8 cellular contexts compared by ENCODE assay signal in genomic region chr22:36350751-36351594, GRCh38. TPM values are rescaled to one million over a fixed set of nuclear protein-coding genes. Genes with fewer than 3 reads are reported as not detected.
DNase-seq lines count a peak whose midpoint lies in the region; ATAC-seq and TF ChIP-seq lines count a peak whose summit lies in the region.

No MANE protein-coding gene starts in this region.

- H3K9me3 Mint-ChIP-seq in stimulated activated naive CD8-positive, alpha-beta T cell treated with anti-CD3 and anti-CD28 coated beads, Interleukin-15, amount 100 ng/mL, for 72 hours: no peaks in the 10 kb centered on the region

- DNase-seq in HT1080 (ENCODE audit: low read depth): peak; percentile 84
- DNase-seq in adrenal gland: peak in 5 of 7 donors; percentile 58 to 72 (median 67)
- DNase-seq in kidney epithelial cell (ENCODE audit: low read depth): peak; percentile 58
- DNase-seq in stimulated activated naive CD8-positive, alpha-beta T cell treated with anti-CD3 and anti-CD28 coated beads, Interleukin-15, amount 100 ng/mL, for 72 hours: peak in 1 of 2 donors; percentile 36
- DNase-seq in GM10248 (ENCODE audit: extremely low spot score): no peak
- no peak for DNase-seq in NCI-H146 (lab: John Stamatoyannopoulos, UW)
- no peak for DNase-seq in activated gamma-delta T cell (lab: John Stamatoyannopoulos, UW)
- no peak for DNase-seq in erythroblast (lab: John Stamatoyannopoulos, UW)

- H3K4me3 ChIP-seq in adrenal gland (no peak overlapping the region), kidney epithelial cell (ENCODE audit: low read depth, low read length) (no peak overlapping the region)

- 18 to 32% (median 20%) methylated on average over 8 to 14 of the region's 14 CpGs for WGBS in adrenal gland, 4 donors

- peak overlapping the region; percentile 81 to 91 for H3K27ac Mint-ChIP-seq in stimulated activated naive CD8-positive, alpha-beta T cell treated with anti-CD3 and anti-CD28 coated beads, Interleukin-15, amount 100 ng/mL, for 72 hours

- H3K27me3 ChIP-seq in adrenal gland (no peaks in the 10 kb centered on the region), kidney epithelial cell (ENCODE audit: control insufficient read depth, insufficient read depth, low read length) (no peaks in the 10 kb centered on the region)

- no peaks in the 10 kb centered on the region for H3K27me3 Mint-ChIP-seq in stimulated activated naive CD8-positive, alpha-beta T cell treated with anti-CD3 and anti-CD28 coated beads, Interleukin-15, amount 100 ng/mL, for 72 hours

- TF ChIP-seq CTCF in adrenal gland (IDR thresholded peaks at IDR 0.05) (peak in 2 of 6 experiments; percentile 11 to 21), kidney epithelial cell (IDR thresholded peaks at IDR 0.05; ENCODE audit: insufficient read depth, low read length, poor library complexity, severe bottlenecking) (peak; percentile 35), GM10248 (IDR thresholded peaks at IDR 0.05; ENCODE audit: control extremely low read depth, extremely low read depth, low read depth, missing control alignments) (no peak)

- CTCF ChIA-PET in GM10248 (lab: Yijun Ruan, JAX): interaction anchor here (1.2 kb wide), 1 partner anchor 11 kb away, joined by 4 read pairs; no protein-coding TSS in a partner anchor

- peaks cover 55 to 74% of the 10 kb centered on the region in 2 donors for H3K4me1 ChIP-seq in adrenal gland (replicated peaks in 1 of 2)

- H3K27ac ChIP-seq in adrenal gland: peak overlapping the region; percentile 75 to 98 (median 87)

- H3K36me3 ChIP-seq in adrenal gland (replicated peaks in 1 of 2): peaks cover 0 to 20% of the 10 kb centered on the region in 2 donors
- peaks cover 2% of the 10 kb centered on the region for H3K36me3 ChIP-seq in kidney epithelial cell (ENCODE audit: control insufficient read depth, insufficient read depth, low read length)

- H3K4me1 Mint-ChIP-seq in stimulated activated naive CD8-positive, alpha-beta T cell treated with anti-CD3 and anti-CD28 coated beads, Interleukin-15, amount 100 ng/mL, for 72 hours: peaks cover 94% of the 10 kb centered on the region

- TF ChIP-seq POLR2A in adrenal gland (IDR thresholded peaks at IDR 0.05) (peak in 1 of 2 donors; percentile 16), erythroblast (IDR thresholded peaks at IDR 0.05; ENCODE audit: low read length) (no peak)

- ATAC-seq in stimulated activated naive CD8-positive, alpha-beta T cell treated with anti-CD3 and anti-CD28 coated beads, Interleukin-15, amount 100 ng/mL, for 72 hours: peak; percentile 42

- intact Hi-C loops in adrenal gland (cut with DNase I): no loop called here

- H3K4me3 Mint-ChIP-seq in stimulated activated naive CD8-positive, alpha-beta T cell treated with anti-CD3 and anti-CD28 coated beads, Interleukin-15, amount 100 ng/mL, for 72 hours: peak overlapping the region; percentile 58 to 69

- H3K9me3 ChIP-seq in adrenal gland (replicated peaks in 1 of 3): no peaks in the 10 kb centered on the region

- POLR2A ChIA-PET in GM10248 (lab: Yijun Ruan, JAX): no interaction called here

RNA-seq across cellular contexts. Expression of gene MYH9, which starts 36.8 kb away (rescaled TPM):
- total RNA-seq in HT1080 (2014; rRNA removed; shearing (Covaris generic)): 277 and 308 TPM in 2 replicates
- 165 and 169 TPM in 2 replicates for polyA plus RNA-seq in HT1080 (2015; cell fraction: cytosol; rRNA removed)
- 579 and 585 TPM in 2 replicates for polyA plus RNA-seq in HT1080 (2015; cell fraction: nucleus; rRNA removed)
- 100 to 1,000 TPM; 294 to 427 (median 369) TPM for total RNA-seq in adrenal gland
- polyA plus RNA-seq in adrenal gland: 100 to 1,000 TPM in 2 of 3 donors, 10 to 100 TPM in 1; 96.2 to 164 (median 133) TPM
- 1,580 and 1,647 TPM in 2 replicates for total RNA-seq in kidney epithelial cell

Comparison
In these comparisons a context has a peak if more than half of its experiments do, and no peak if none do; other contexts are left out.
1. DNase-seq: peak in HT1080 (single experiment), adrenal gland (5 of 7) and kidney epithelial cell (single experiment); none in GM10248 (single experiment), NCI-H146 (single experiment), activated gamma-delta T cell (single experiment) and erythroblast (0 of 2).